30 cellular contexts compared by ENCODE assay signal in the genomic region with DNA sequence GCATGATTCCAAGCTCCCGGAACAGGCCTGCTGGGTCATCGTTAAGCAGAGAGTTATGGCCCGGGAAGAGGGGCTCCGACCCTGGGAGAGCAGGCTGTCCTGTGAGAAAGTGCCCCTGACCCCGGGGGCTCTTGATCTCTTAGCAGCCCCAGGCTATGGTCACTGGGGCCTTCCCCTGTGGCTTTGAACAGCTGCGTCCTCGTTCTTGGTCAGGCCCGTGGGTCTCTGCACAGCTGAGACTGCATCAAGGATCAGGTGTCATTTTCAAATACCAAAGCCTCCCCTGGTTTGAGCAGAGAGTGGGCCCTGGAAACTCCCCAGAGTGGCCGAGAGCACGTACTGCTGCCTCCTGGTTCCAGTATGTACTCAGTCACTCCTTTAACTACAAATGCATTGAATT.
DNase-seq lines count a peak whose midpoint lies in the region; ATAC-seq, FAIRE-seq and TF ChIP-seq lines count a peak whose summit lies in the region.
"Had no signal": no experiment of that assay in that cellular context is flagged by ENCODE, and none has a peak within 500 bp of the region (broad histone marks: within the 10 kb centered on the region; RNA-seq: fewer than 3 reads in every experiment).

No MANE protein-coding gene starts in this region.

- peaks cover 13% of the 10 kb centered on the region for H3K4me1 ChIP-seq in HEK293 (ENCODE audit: control insufficient read depth, insufficient read depth, low read length)
- H3K4me1 ChIP-seq in SJSA1 (replicated peaks) = peaks cover 47% of the 10 kb centered on the region
- peaks cover 16% of the 10 kb centered on the region for H3K4me1 ChIP-seq in psoas muscle
- no peaks in the 10 kb centered on the region for H3K4me1 ChIP-seq in small intestine (ENCODE audit: control insufficient read depth in 2 of 2, insufficient read depth in 1 of 2, low read depth in 1 of 2, low read length in 1 of 2)
- H3K4me1 ChIP-seq: adrenal gland; BLaER1 treated with 17β-estradiol and CSF1 and Interleukin-3, amounts not matched to agents 10 nM and 100 nM had no signal

- H3K27ac ChIP-seq in HEK293 (ENCODE audit: extremely low read depth, low read depth, low read length) (no peak overlapping the region), SJSA1 (peak overlapping the region; percentile 45), psoas muscle (peak overlapping the region; percentile 36), small intestine (ENCODE audit: low read depth in 1 of 2, low read length in 1 of 2) (no peak overlapping the region)
- H3K27ac ChIP-seq: 22Rv1; adrenal gland; BLaER1 treated with 17β-estradiol and CSF1 and Interleukin-3, amounts not matched to agents 10 nM and 100 nM had no signal

- H3K27me3 ChIP-seq in SJSA1 (replicated peaks) = no peaks in the 10 kb centered on the region
- H3K27me3 ChIP-seq in psoas muscle (ENCODE audit: insufficient read depth in 3 of 3, low read length in 2 of 3) = no peaks in the 10 kb centered on the region
- H3K27me3 ChIP-seq in small intestine (ENCODE audit: control insufficient read depth in 2 of 2, insufficient read depth in 2 of 2, low read length in 2 of 2) = no peaks in the 10 kb centered on the region
- H3K27me3 ChIP-seq: adrenal gland; BLaER1 treated with 17β-estradiol and CSF1 and Interleukin-3, amounts not matched to agents 10 nM and 100 nM had no signal

- no peaks in the 10 kb centered on the region for H3K36me3 ChIP-seq in HEK293 (ENCODE audit: control insufficient read depth in 2 of 2, insufficient read depth in 1 of 2, low read length in 2 of 2)
- H3K36me3 ChIP-seq in SJSA1 = no peaks in the 10 kb centered on the region
- no peaks in the 10 kb centered on the region for H3K36me3 ChIP-seq in psoas muscle (ENCODE audit: insufficient read depth in 1 of 2, low read depth in 1 of 2)
- H3K36me3 ChIP-seq in small intestine (ENCODE audit: control insufficient read depth in 2 of 2, insufficient read depth in 2 of 2, low read length in 2 of 2) = no peaks in the 10 kb centered on the region
- H3K36me3 ChIP-seq: adrenal gland; BLaER1 treated with 17β-estradiol and CSF1 and Interleukin-3, amounts not matched to agents 10 nM and 100 nM had no signal

- DNase-seq in DMS153 (lab: John Stamatoyannopoulos, UW) (peak; percentile 37), DMS153 treated with DMSO at 0.1 percent for 48 hours (lab: John Stamatoyannopoulos, UW; ENCODE audit: unreplicated experiment) (no peak), SJSA1 (ENCODE audit: low read depth in 1 of 2, low spot score in 2 of 2) (peak in 1 of 2 experiments; percentile 37), psoas muscle (no peak), small intestine (no peak)
- DNase-seq: activated CD4-positive, alpha-beta T cell treated with anti-CD3 and anti-CD28 coated beads for 36 hours; activated naive CD4-positive, alpha-beta T cell treated with anti-CD3 and anti-CD28 coated beads, Interleukin-2, amount 10 ng/mL, durations not matched to agents 7 days and 5 days; adrenal gland; cerebellar nuclear complex; dermis blood vessel endothelial cell; foreskin melanocyte; GDM1; GOT3; midbrain; naive thymus-derived CD4-positive, alpha-beta T cell; NCI-H1048; NCI-H1694 treated with DMSO at 0.1 percent for 48 hours; NCI-H2227 treated with DMSO at 0.1 percent for 48 hours; NCI-H526; SIG-M5; SW 1271 had no signal

- no peak overlapping the region for H3K4me3 ChIP-seq in HEK293 (ENCODE audit: low read depth, low read length)
- no peak overlapping the region for H3K4me3 ChIP-seq in SJSA1
- H3K4me3 ChIP-seq in psoas muscle = no peak overlapping the region
- H3K4me3 ChIP-seq in small intestine (ENCODE audit: low read depth in 1 of 2, low read length in 2 of 2) = no peak overlapping the region
- H3K4me3 ChIP-seq: adrenal gland; BLaER1 treated with 17β-estradiol and CSF1 and Interleukin-3, amounts not matched to agents 10 nM and 100 nM; K562 had no signal

- H3K9me3 ChIP-seq in HEK293 (ENCODE audit: control insufficient read depth, insufficient read depth, low read depth, low read length) (no peaks in the 10 kb centered on the region), SJSA1 (replicated peaks) (no peaks in the 10 kb centered on the region), psoas muscle (no peaks in the 10 kb centered on the region), small intestine (ENCODE audit: control insufficient read depth, low read depth) (no peaks in the 10 kb centered on the region)
- H3K9me3 ChIP-seq: adrenal gland; BLaER1 treated with 17β-estradiol and CSF1 and Interleukin-3, amounts not matched to agents 10 nM and 100 nM had no signal

- TF ChIP-seq CTCF in HEK293 (tag by site-specific recombination; IDR thresholded peaks at IDR 0.05) (no peak), psoas muscle (IDR thresholded peaks at IDR 0.05) (no peak)

- intact Hi-C loops in psoas muscle (cut with DNase I) = no loop called here

- 28 to 40% (median 40%) methylated on average over 10 of the region's 10 CpGs for WGBS in psoas muscle, 3 donors
- WGBS in small intestine, 3 donors = 64 to 79% (median 71%) methylated on average over 10 of the region's 10 CpGs

- POLR2A ChIA-PET in HEK293 (lab: Yijun Ruan, JAX) = no interaction called here

- ATAC-seq in psoas muscle (peak in 2 of 4 donors; percentile 45 to 76), GM21576 (IDR thresholded peaks at IDR 0.05; ENCODE audit: unreplicated experiment) (no peak), GM18519 (IDR thresholded peaks at IDR 0.05; ENCODE audit: low FRiP score, unreplicated experiment) (no peak)
- ATAC-seq: activated CD4-positive, alpha-beta T cell treated with anti-CD3 and anti-CD28 coated beads for 36 hours; activated T-helper 17 cell treated with anti-CD3 and anti-CD28 coated beads, Interleukin-2, amount 50 U/mL, for 72 hours; K562; naive thymus-derived CD4-positive, alpha-beta T cell; stimulated activated memory B cell treated with anti-CD40 and anti-IgM and Interleukin-4, amounts not matched to agents 10 μg/mL and 1 μg/mL and 100 μg/mL, for 72 hours had no signal

- no peak for FAIRE-seq in small intestine (lab: Jason Lieb, UNC)
- FAIRE-seq: K562, RCC 7860 had no signal

- CTCF ChIA-PET in HEK293 (lab: Yijun Ruan, JAX) = interaction anchor here (0.6 to 0.9 kb wide), 5 partner anchors 8 to 158 kb away, joined by 3 to 4 read pairs (median 3); no protein-coding TSS in a partner anchor

TF ChIP-seq in HEK293, 187 proteins besides CTCF, POLR2A, EP300 and RAD21:
- TF ChIP-seq, protein P1, sequence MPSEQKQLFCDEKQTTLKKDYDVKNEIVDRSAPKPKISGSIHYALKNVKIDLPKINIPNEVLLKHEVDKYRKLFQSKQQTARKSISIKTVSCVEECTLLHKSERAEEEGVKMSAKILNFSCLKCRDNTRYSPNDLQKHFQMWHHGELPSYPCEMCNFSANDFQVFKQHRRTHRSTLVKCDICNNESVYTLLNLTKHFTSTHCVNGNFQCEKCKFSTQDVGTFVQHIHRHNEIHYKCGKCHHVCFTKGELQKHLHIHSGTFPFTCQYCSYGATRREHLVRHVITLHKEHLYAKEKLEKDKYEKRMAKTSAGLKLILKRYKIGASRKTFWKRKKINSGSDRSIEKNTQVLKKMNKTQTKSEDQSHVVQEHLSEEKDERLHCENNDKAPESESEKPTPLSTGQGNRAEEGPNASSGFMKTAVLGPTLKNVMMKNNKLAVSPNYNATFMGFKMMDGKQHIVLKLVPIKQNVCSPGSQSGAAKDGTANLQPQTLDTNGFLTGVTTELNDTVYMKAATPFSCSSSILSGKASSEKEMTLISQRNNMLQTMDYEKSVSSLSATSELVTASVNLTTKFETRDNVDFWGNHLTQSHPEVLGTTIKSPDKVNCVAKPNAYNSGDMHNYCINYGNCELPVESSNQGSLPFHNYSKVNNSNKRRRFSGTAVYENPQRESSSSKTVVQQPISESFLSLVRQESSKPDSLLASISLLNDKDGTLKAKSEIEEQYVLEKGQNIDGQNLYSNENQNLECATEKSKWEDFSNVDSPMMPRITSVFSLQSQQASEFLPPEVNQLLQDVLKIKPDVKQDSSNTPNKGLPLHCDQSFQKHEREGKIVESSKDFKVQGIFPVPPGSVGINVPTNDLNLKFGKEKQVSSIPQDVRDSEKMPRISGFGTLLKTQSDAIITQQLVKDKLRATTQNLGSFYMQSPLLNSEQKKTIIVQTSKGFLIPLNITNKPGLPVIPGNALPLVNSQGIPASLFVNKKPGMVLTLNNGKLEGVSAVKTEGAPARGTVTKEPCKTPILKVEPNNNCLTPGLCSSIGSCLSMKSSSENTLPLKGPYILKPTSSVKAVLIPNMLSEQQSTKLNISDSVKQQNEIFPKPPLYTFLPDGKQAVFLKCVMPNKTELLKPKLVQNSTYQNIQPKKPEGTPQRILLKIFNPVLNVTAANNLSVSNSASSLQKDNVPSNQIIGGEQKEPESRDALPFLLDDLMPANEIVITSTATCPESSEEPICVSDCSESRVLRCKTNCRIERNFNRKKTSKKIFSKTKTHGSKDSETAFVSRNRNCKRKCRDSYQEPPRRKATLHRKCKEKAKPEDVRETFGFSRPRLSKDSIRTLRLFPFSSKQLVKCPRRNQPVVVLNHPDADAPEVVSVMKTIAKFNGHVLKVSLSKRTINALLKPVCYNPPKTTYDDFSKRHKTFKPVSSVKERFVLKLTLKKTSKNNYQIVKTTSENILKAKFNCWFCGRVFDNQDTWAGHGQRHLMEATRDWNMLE (tag by site-specific recombination; conservative IDR thresholded peaks at IDR 0.05; ENCODE audit: low read depth) = no peak
- TF ChIP-seq ZIC2 (tag by site-specific recombination; IDR thresholded peaks at IDR 0.05) = peak; percentile 54

Comparison
In these comparisons a context has a peak if more than half of its experiments do, and no peak if none do; other contexts are left out.
1. H3K27ac ChIP-seq: peak in SJSA1 (single experiment) and psoas muscle (single experiment); none in HEK293 (single experiment) and small intestine (0 of 2).